In genomic region chr4:146763560-146763959, GRCh38 we compare ENCODE assay signal across 17 cellular contexts.
A peak's percentile ranks its signal among the peaks of the same experiment; 100 is the strongest.
DNase-seq lines count a peak whose midpoint lies in the region; ATAC-seq lines count a peak whose summit lies in the region.
"Had no signal": no experiment of that assay in that cellular context is flagged by ENCODE, and none has a peak within 500 bp of the region (broad histone marks: within the 10 kb centered on the region; RNA-seq: fewer than 3 reads in every experiment).

No MANE protein-coding gene starts in this region.

- DNase-seq in MV-4-11 (lab: John Stamatoyannopoulos, UW) = peak; percentile 8
- no peak for DNase-seq in retina
- DNase-seq: Calu3; CD8-positive, alpha-beta T cell; DMS79 treated with DMSO at 0.1 percent for 48 hours; HCEC 1CT; IMR-90; Karpas-422 had no signal

- ATAC-seq in GM18867 (IDR thresholded peaks at IDR 0.05; ENCODE audit: unreplicated experiment) (peak; percentile 60), GM21717 (IDR thresholded peaks at IDR 0.05; ENCODE audit: unreplicated experiment) (peak; percentile 72), HG03159 (IDR thresholded peaks at IDR 0.05; ENCODE audit: unreplicated experiment) (peak; percentile 81), HG03378 (IDR thresholded peaks at IDR 0.05; ENCODE audit: unreplicated experiment) (no peak), GM19395 (IDR thresholded peaks at IDR 0.05; ENCODE audit: unreplicated experiment) (no peak), HG03045 (IDR thresholded peaks at IDR 0.05; ENCODE audit: unreplicated experiment) (no peak)
- ATAC-seq: CD8-positive, alpha-beta T cell; GM12878; GM23338; K562 had no signal

Comparison
In these comparisons a context has a peak if more than half of its experiments do, and no peak if none do; other contexts are left out.
1. ATAC-seq: peak in GM18867 (single experiment), GM21717 (single experiment) and HG03159 (single experiment); none in HG03378 (single experiment), GM19395 (single experiment) and HG03045 (single experiment).